2 cellular contexts compared by ENCODE assay signal in genomic region chr1:6030547-6031261, GRCh38.
TF ChIP-seq lines count a peak whose summit lies in the region.

No MANE protein-coding gene starts in this region.

TF ChIP-seq in HepG2, 621 proteins besides CTCF, POLR2A, EP300 and RAD21:
- TF ChIP-seq ZNF136 (CRISPR knock-in tag; IDR thresholded peaks at IDR 0.05; ENCODE audit: low read depth), result no peak
- TF ChIP-seq ZNF230 (CRISPR knock-in tag; IDR thresholded peaks at IDR 0.05), result no peak
- TF ChIP-seq FOXP1 (IDR thresholded peaks at IDR 0.05), result peak; percentile 54; the same call in 1 of the 2 replicates
- no peak for TF ChIP-seq FOXP1 (CRISPR knock-in tag; IDR thresholded peaks at IDR 0.05)
- 0 out of 2 replicates have a peak, but pooled peaks have one; percentile 37 for TF ChIP-seq ZNF207 (IDR thresholded peaks at IDR 0.05; ENCODE audit: borderline replicate concordance)
- no peak for TF ChIP-seq GATAD1 (CRISPR knock-in tag; IDR thresholded peaks at IDR 0.05)
- TF ChIP-seq RAD51 (IDR thresholded peaks at IDR 0.05; ENCODE audit: borderline replicate concordance), result peak; percentile 39; the same call in 1 of the 2 replicates
- TF ChIP-seq ELF1 (CRISPR knock-in tag; IDR thresholded peaks at IDR 0.05), result no peak
- TF ChIP-seq FOXA1 (IDR thresholded peaks at IDR 0.05), result peak; percentile 22; the same call in 1 of the 2 replicates
- no peak for TF ChIP-seq FOXA1 (CRISPR knock-in tag; IDR thresholded peaks at IDR 0.05)

TF ChIP-seq in K562, 482 proteins besides CTCF, POLR2A, EP300 and RAD21 (continues in another document):
- TF ChIP-seq MBD2 (IDR thresholded peaks at IDR 0.05; ENCODE audit: borderline replicate concordance, low read depth) (no peak), NR2C1 (IDR thresholded peaks at IDR 0.05) (0 out of 2 replicates have a peak, but pooled peaks have one; percentile 29), NR2C1 (tag; IDR thresholded peaks at IDR 0.05) (no peak), RBBP5 (IDR thresholded peaks at IDR 0.05; ENCODE audit: borderline replicate concordance, insufficient read depth, low read length, poor library complexity, severe bottlenecking) (no peak), PRPF4 (IDR thresholded peaks at IDR 0.05; ENCODE audit: insufficient read depth, low read depth, low read length, poor library complexity, severe bottlenecking) (no peak), NFE2L1 (tag; IDR thresholded peaks at IDR 0.05; ENCODE audit: borderline replicate concordance, low read depth) (no peak), NFRKB (IDR thresholded peaks at IDR 0.05; ENCODE audit: low read depth) (no peak), BRD4 (IDR thresholded peaks at IDR 0.05) (no peak), NCOA4 (IDR thresholded peaks at IDR 0.05; ENCODE audit: partially characterized antibody) (no peak), DNMT1 (IDR thresholded peaks at IDR 0.05) (no peak), RAD51 (IDR thresholded peaks at IDR 0.05; ENCODE audit: borderline replicate concordance, low read depth) (no peak), HES1 (IDR thresholded peaks at IDR 0.05; ENCODE audit: low read depth) (no peak), MBD1 (CRISPR knock-in tag; IDR thresholded peaks at IDR 0.05) (no peak), ZBTB8A (IDR thresholded peaks at IDR 0.05; ENCODE audit: partially characterized antibody) (no peak), TEAD4 (IDR thresholded peaks at IDR 0.05; ENCODE audit: low read length) (no peak), TEAD4 (CRISPR knock-in tag; IDR thresholded peaks at IDR 0.05; ENCODE audit: borderline replicate concordance) (no peak), ZSCAN29 (IDR thresholded peaks at IDR 0.05) (no peak), NCOR1 (IDR thresholded peaks at IDR 0.05) (no peak), ZNF140 (CRISPR knock-in tag; IDR thresholded peaks at IDR 0.05) (no peak), AFF4 (CRISPR knock-in tag; IDR thresholded peaks at IDR 0.05) (no peak), GTF3C2 (IDR thresholded peaks at IDR 0.05; ENCODE audit: borderline replicate concordance, extremely low read depth, insufficient read length) (no peak), ZFPM2 (CRISPR knock-in tag; IDR thresholded peaks at IDR 0.05) (no peak), ZBTB5 (IDR thresholded peaks at IDR 0.05) (0 out of 2 replicates have a peak, but pooled peaks have one; percentile 26), ZNF174 (CRISPR knock-in tag; IDR thresholded peaks at IDR 0.05) (no peak), SETDB1 (IDR thresholded peaks at IDR 0.05; ENCODE audit: low read length) (no peak), MLLT1 (IDR thresholded peaks at IDR 0.05) (0 out of 4 replicates have a peak, but pooled peaks have one; percentile 17 to 34), MED1 (CRISPR knock-in tag; IDR thresholded peaks at IDR 0.05; ENCODE audit: borderline replicate concordance) (no peak), PHF8 (IDR thresholded peaks at IDR 0.05; ENCODE audit: borderline replicate concordance, low read length) (no peak), CSDE1 (IDR thresholded peaks at IDR 0.05) (0 out of 4 replicates have a peak, but pooled peaks of 1 of the 2 experiments have one; percentile 30), HOMEZ (CRISPR knock-in tag; IDR thresholded peaks at IDR 0.05) (no peak), ZNF253 (CRISPR knock-in tag; conservative IDR thresholded peaks at IDR 0.05) (no peak), MXD1 (CRISPR knock-in tag; IDR thresholded peaks at IDR 0.05; ENCODE audit: borderline replicate concordance, poor library complexity, severe bottlenecking) (no peak), DIDO1 (tag; IDR thresholded peaks at IDR 0.05; ENCODE audit: low read depth) (no peak), ZNF263 (CRISPR knock-in tag; IDR thresholded peaks at IDR 0.05; ENCODE audit: borderline replicate concordance) (no peak), L3MBTL2 (IDR thresholded peaks at IDR 0.05) (no peak), TFAM (CRISPR knock-in tag; conservative IDR thresholded peaks at IDR 0.05) (no peak), U2AF1 (optimal IDR thresholded peaks at IDR 0.05; ENCODE audit: low read depth, low read length) (no peak), POLR2H (tag; IDR thresholded peaks at IDR 0.05; ENCODE audit: low read depth) (no peak), SP2 (IDR thresholded peaks at IDR 0.05; ENCODE audit: extremely low read depth, low read depth, low read length, poor library complexity, severe bottlenecking) (no peak), CREB3L1 (IDR thresholded peaks at IDR 0.05; ENCODE audit: borderline replicate concordance, low read depth) (no peak), NR2F6 (CRISPR knock-in tag; IDR thresholded peaks at IDR 0.05) (no peak), HCFC1 (IDR thresholded peaks at IDR 0.05; ENCODE audit: low read depth, low read length) (no peak), NR4A1 (CRISPR knock-in tag; IDR thresholded peaks at IDR 0.05) (no peak), NR4A1 (tag; IDR thresholded peaks at IDR 0.05) (no peak), HIVEP1 (CRISPR knock-in tag; IDR thresholded peaks at IDR 0.05) (no peak), NUFIP1 (IDR thresholded peaks at IDR 0.05; ENCODE audit: partially characterized antibody) (no peak), SIRT6 (IDR thresholded peaks at IDR 0.05; ENCODE audit: low read depth, low read length) (no peak), TCF7 (IDR thresholded peaks at IDR 0.05; ENCODE audit: borderline replicate concordance) (no peak), ARHGAP35 (IDR thresholded peaks at IDR 0.05; ENCODE audit: partially characterized antibody) (peak; percentile 52)
